Comparison of ENCODE assay signal across 8 cellular contexts in the genomic region with DNA sequence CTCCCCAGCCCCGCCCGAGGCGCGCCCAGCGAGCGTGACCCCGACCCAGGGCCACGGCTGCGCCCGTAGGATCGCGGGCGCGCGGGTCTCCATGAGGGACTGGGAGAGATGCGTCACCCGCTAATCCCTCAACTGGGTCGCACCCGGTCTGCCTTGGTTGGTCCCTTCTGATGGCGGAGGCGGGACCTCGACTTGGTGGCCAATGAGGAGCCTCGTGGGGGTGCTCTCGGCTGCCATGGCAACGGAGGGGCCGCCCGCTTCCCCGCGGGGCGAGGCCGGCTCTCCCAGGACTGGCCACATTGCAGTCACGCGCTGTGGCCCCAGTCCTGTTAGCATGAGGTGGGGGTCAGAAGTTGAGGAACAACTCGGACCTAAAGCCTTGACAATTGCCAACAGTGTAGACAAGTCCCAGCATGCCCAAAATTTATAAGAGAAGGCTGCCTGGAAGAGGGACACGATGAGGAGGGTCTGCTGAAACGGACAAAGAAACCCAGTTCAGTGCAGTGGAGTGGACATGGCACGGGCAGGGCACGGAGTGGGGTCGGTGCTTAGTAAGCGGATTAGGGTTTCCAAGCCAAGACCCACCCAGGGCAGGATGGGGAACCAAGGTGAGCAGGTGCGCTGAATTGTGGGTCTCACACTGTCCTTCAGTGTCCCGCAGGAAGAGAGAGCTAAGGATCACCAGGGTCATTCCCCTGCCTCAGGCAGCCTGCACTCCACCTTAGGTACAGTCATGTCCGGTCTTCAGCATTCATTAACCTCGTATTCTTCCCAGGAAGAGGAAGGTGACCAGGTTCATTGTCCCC. TPM values are rescaled to one million over a fixed set of nuclear protein-coding genes. Genes with fewer than 3 reads are reported as not detected.
DNase-seq lines count a peak whose midpoint lies in the region; TF ChIP-seq lines count a peak whose summit lies in the region.

No MANE protein-coding gene starts in this region.

- peaks cover 5% of the 10 kb centered on the region for H3K4me1 ChIP-seq in NT2/D1 (ENCODE audit: insufficient read depth, insufficient read length)
- H3K4me1 ChIP-seq in mucosa of rectum (ENCODE audit: control insufficient read depth in 2 of 2, insufficient read depth in 2 of 2, low read length in 2 of 2) = peaks cover 10 to 12% of the 10 kb centered on the region in 2 donors

- H3K27me3 ChIP-seq in NT2/D1 (ENCODE audit: insufficient read depth, insufficient read length) (no peaks in the 10 kb centered on the region), mucosa of rectum (ENCODE audit: control insufficient read depth in 2 of 2, insufficient read depth in 2 of 2, low read length in 2 of 2) (no peaks in the 10 kb centered on the region)

- peak overlapping the region; percentile 87 to 94 for H3K27ac ChIP-seq in mucosa of rectum (ENCODE audit: low read depth in 2 of 2, low read length in 2 of 2)

- TF ChIP-seq CTCF in GM20000 (IDR thresholded peaks at IDR 0.05; ENCODE audit: extremely low read depth, missing control alignments) = no peak
- TF ChIP-seq CTCF in epithelial cell of proximal tubule (conservative IDR thresholded peaks at IDR 0.05; ENCODE audit: low read depth, low read length) = no peak

- peak; percentile 89 for DNase-seq in COR-L47 (lab: John Stamatoyannopoulos, UW)
- peak; percentile 96 for DNase-seq in GM20000 (ENCODE audit: low spot score)
- DNase-seq in HS-5 (ENCODE audit: low read depth) = peak; percentile 84
- DNase-seq in NT2/D1 (ENCODE audit: low read depth, low spot score) = peak; percentile 84
- peak; percentile 84 for DNase-seq in activated T-cell treated with anti-CD3 and anti-CD28 coated beads for 4 hours
- DNase-seq in epithelial cell of proximal tubule (ENCODE audit: low read depth) = no peak
- DNase-seq in stimulated activated CD8-positive, alpha-beta memory T cell treated with anti-CD3 and anti-CD28 coated beads, Interleukin-4, amount 100 ng/mL, for 48 hours = peak; percentile 97

- H3K9me3 ChIP-seq in NT2/D1 (ENCODE audit: insufficient read depth, low read length) (no peaks in the 10 kb centered on the region), mucosa of rectum (ENCODE audit: control insufficient read depth in 2 of 2, low read length in 2 of 2) (no peaks in the 10 kb centered on the region)

- H3K9ac ChIP-seq in NT2/D1 (ENCODE audit: insufficient read length, low read depth) (peak overlapping the region; percentile 87), mucosa of rectum (ENCODE audit: low read depth in 1 of 2, low read length in 2 of 2) (peak overlapping the region; percentile 85 to 94)

- H3K36me3 ChIP-seq in NT2/D1 (ENCODE audit: insufficient read depth, insufficient read length, low read length) (no peaks in the 10 kb centered on the region), mucosa of rectum (ENCODE audit: control insufficient read depth in 2 of 2, insufficient read depth in 2 of 2, low read length in 2 of 2) (no peaks in the 10 kb centered on the region)

- H3K4me3 ChIP-seq in NT2/D1 (ENCODE audit: insufficient read length, low read depth) (peak overlapping the region; percentile 64), epithelial cell of proximal tubule (ENCODE audit: low read depth, low read length) (peak overlapping the region; percentile 55), mucosa of rectum (ENCODE audit: low read length in 2 of 2) (peak overlapping the region; percentile 73 to 87)

RNA-seq across cellular contexts. Expression of a gene that starts 24.4 kb away (rescaled TPM):
- total RNA-seq in epithelial cell of proximal tubule = 33.6 and 122 TPM in 2 replicates

RNA-seq across cellular contexts. Expression of a gene that starts 56.5 kb away (rescaled TPM):
- total RNA-seq in epithelial cell of proximal tubule = 25.0 and 29.8 TPM in 2 replicates
